In genomic region chr6:71194730-71195129, GRCh38 we compare ENCODE assay signal across 18 cellular contexts.
DNase-seq lines count a peak whose midpoint lies in the region; ATAC-seq, FAIRE-seq and TF ChIP-seq lines count a peak whose summit lies in the region.
"Had no signal": no experiment of that assay in that cellular context is flagged by ENCODE, and none has a peak within 500 bp of the region (broad histone marks: within the 10 kb centered on the region; RNA-seq: fewer than 3 reads in every experiment).

No MANE protein-coding gene starts in this region.

- peak; percentile 57 for ATAC-seq in SK-N-SH treated with all-trans-retinoic acid at 6 μM for 48 hours
- no peak for ATAC-seq in GM18511 (IDR thresholded peaks at IDR 0.05; ENCODE audit: unreplicated experiment)
- no peak for ATAC-seq in GM19455 (IDR thresholded peaks at IDR 0.05; ENCODE audit: unreplicated experiment)
- ATAC-seq: GM12878, Right ventricle myocardium inferior had no signal

- FAIRE-seq in urothelium cell line (lab: Jason Lieb, UNC): no peak
- FAIRE-seq: GM12878 had no signal

- DNase-seq in GM04503 (ENCODE audit: low read depth) (peak; percentile 76), fibroblast of the aortic adventitia (ENCODE audit: low read depth) (peak; percentile 69), urothelium cell line (ENCODE audit: low spot score) (peak; percentile 48), Ammon's horn (ENCODE audit: low spot score) (no peak)
- DNase-seq: activated CD4-positive, alpha-beta T cell treated with anti-CD3 and anti-CD28 coated beads, Interleukin-2, amount 50 U/mL, for 1 hour; activated T-cell treated with anti-CD3 and anti-CD28 coated beads, Interleukin-2, amount 50 U/mL, for 48 hours; amygdala; effector CD8-positive, alpha-beta T cell; Karpas-422; NCI-H187; NCI-H748 treated with DMSO at 0.1 percent for 48 hours; T-helper 9 cell had no signal

- no peak for TF ChIP-seq CTCF in fibroblast of the aortic adventitia (IDR thresholded peaks at IDR 0.05; ENCODE audit: insufficient read depth, low read length)

- H3K4me3 ChIP-seq in fibroblast of the aortic adventitia (ENCODE audit: low read depth, low read length): no peak overlapping the region
- H3K4me3 ChIP-seq: GM12878, neural progenitor cell had no signal

TF ChIP-seq in SK-N-SH treated with all-trans-retinoic acid at 6 μM for 48 hours, 23 proteins besides CTCF, POLR2A, EP300 and RAD21:
- peak; percentile 11; the same call in 1 of the 2 replicates for TF ChIP-seq ISL1 (CRISPR knock-in tag; IDR thresholded peaks at IDR 0.05)
- no peak for TF ChIP-seq POU6F1 (CRISPR knock-in tag; IDR thresholded peaks at IDR 0.05; ENCODE audit: borderline replicate concordance, low read depth)
